In the genomic region with DNA sequence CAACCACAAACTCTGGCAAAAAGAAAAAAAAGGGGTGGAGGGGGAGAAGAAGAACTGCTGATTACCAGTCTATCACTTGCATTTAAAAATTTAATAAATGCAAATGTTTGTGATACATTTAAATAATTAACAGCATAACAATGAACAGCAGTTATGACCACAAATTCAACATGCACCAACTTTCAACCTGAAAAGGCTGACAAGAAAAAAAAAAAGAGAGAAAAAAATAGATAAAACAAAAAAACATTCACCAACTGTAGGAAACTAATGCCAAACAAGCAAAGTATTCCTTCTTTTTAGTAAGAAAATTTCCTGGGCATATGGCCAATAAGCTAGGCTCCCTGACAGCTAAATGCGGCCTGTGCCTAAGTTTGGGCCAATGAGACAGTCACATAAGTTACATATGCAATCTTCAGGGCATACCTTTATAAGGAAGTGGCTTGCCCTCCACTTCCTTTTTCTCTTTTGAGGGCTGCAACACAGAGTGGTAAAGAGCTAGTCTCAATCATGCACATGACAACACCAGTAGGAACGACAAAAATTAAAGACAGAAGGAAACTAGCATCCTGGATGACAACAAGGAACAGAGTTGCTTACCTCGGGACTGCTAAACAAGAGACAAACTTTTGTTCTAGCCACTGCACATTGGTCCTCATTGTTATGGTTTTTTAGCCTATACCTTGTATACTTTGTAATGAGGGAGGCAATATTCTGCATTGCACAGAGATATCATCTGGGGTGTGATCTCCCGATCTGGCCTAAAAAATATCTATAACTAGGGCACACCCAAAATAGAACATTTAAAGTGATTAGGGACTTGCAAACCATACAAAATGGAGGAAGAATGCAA, we compare ENCODE assay signal across 9 cellular contexts. TPM values are rescaled to one million over a fixed set of nuclear protein-coding genes. Genes with fewer than 3 reads are reported as not detected.
DNase-seq lines count a peak whose midpoint lies in the region; ATAC-seq, FAIRE-seq and TF ChIP-seq lines count a peak whose summit lies in the region.
"Had no signal": no experiment of that assay in that cellular context is flagged by ENCODE, and none has a peak within 500 bp of the region (broad histone marks: within the 10 kb centered on the region; RNA-seq: fewer than 3 reads in every experiment).

No MANE protein-coding gene starts in this region.

- ATAC-seq in GM19035 (IDR thresholded peaks at IDR 0.05; ENCODE audit: unreplicated experiment) = peak; percentile 75
- ATAC-seq in HG03103 (IDR thresholded peaks at IDR 0.05; ENCODE audit: low read depth, unreplicated experiment) = peak; percentile 82
- ATAC-seq in SK-N-SH treated with all-trans-retinoic acid at 6 μM for 48 hours = peak; percentile 67
- peak; percentile 91 to 95 (median 95) for ATAC-seq in natural killer cell

- peak overlapping the region; percentile 83 for H3K4me3 Mint-ChIP-seq in natural killer cell
- H3K4me3 Mint-ChIP-seq: dendritic cell treated with granulocyte-macrophage colony-stimulating factor and Interleukin-4, amounts not matched to agents 40 ng/mL and 50 ng/mL, for 4 days had no signal

- no peaks in the 10 kb centered on the region for H3K9me3 Mint-ChIP-seq in natural killer cell
- H3K9me3 Mint-ChIP-seq: dendritic cell treated with granulocyte-macrophage colony-stimulating factor and Interleukin-4, amounts not matched to agents 40 ng/mL and 50 ng/mL, for 4 days had no signal

- H3K4me3 ChIP-seq in AG10803 (ENCODE audit: low read length) = no peak overlapping the region

- DNase-seq in AG10803 (ENCODE audit: low read depth) = peak; percentile 61
- DNase-seq in central memory CD4-positive, alpha-beta T cell = peak; percentile 74
- DNase-seq in natural killer cell = peak; percentile 24
- no peak for DNase-seq in NCI-H1092 (lab: John Stamatoyannopoulos, UW)
- DNase-seq in D721Med (ENCODE audit: insufficient read length, low spot score) = no peak

- H3K27ac Mint-ChIP-seq in natural killer cell = no peak overlapping the region
- H3K27ac Mint-ChIP-seq: dendritic cell treated with granulocyte-macrophage colony-stimulating factor and Interleukin-4, amounts not matched to agents 40 ng/mL and 50 ng/mL, for 4 days had no signal

- TF ChIP-seq CTCF in AG10803 (conservative IDR thresholded peaks at IDR 0.05; ENCODE audit: low read length) (no peak), natural killer cell (IDR thresholded peaks at IDR 0.05) (no peak), D721Med (IDR thresholded peaks at IDR 0.05; ENCODE audit: insufficient read depth, missing control alignments) (no peak)

- H3K36me3 Mint-ChIP-seq in natural killer cell = no peaks in the 10 kb centered on the region

- intact Hi-C loops in natural killer cell (cut with micrococcal nuclease) = loop anchor here (1.0 kb wide), 1 partner anchor 29 kb away; the partner anchor contains the start of gene RSBN1

- no peaks in the 10 kb centered on the region for H3K27me3 Mint-ChIP-seq in natural killer cell (ENCODE audit: low read depth in 2 of 2)
- H3K27me3 Mint-ChIP-seq: dendritic cell treated with granulocyte-macrophage colony-stimulating factor and Interleukin-4, amounts not matched to agents 40 ng/mL and 50 ng/mL, for 4 days had no signal

- FAIRE-seq in D721Med (lab: Jason Lieb, UNC) = no peak

- H3K4me1 Mint-ChIP-seq in natural killer cell = peaks cover 30 to 32% of the 10 kb centered on the region in 2 donors

TF ChIP-seq in SK-N-SH treated with all-trans-retinoic acid at 6 μM for 48 hours, 23 proteins besides CTCF, POLR2A, EP300 and RAD21:
- no peak for TF ChIP-seq GLIS3 (CRISPR knock-in tag; IDR thresholded peaks at IDR 0.05)
- TF ChIP-seq SNAI2 (CRISPR knock-in tag; IDR thresholded peaks at IDR 0.05) = no peak

RNA-seq across cellular contexts. Expression of gene PHTF1, which starts 24.2 kb away (rescaled TPM):
- total RNA-seq in natural killer cell = 10 to 100 TPM; 37.1 to 40.7 (median 40.6) TPM

RNA-seq across cellular contexts. Expression of gene RSBN1, which starts 28.8 kb away (rescaled TPM):
- 10 to 100 TPM; 30.1 to 37.9 (median 36.5) TPM for total RNA-seq in natural killer cell

Comparison
In these comparisons a context has a peak if more than half of its experiments do, and no peak if none do; other contexts are left out.
1. DNase-seq: peak in AG10803 (single experiment), central memory CD4-positive, alpha-beta T cell (single experiment) and natural killer cell (single experiment); none in NCI-H1092 (single experiment) and D721Med (single experiment).
2. Peak in every context shown above with its lines, with median percentiles within 50 percentile points of each other: ATAC-seq.